ENCODE assay signal across 13 cellular contexts in genomic region chr7:101933685-101934084, GRCh38.
DNase-seq lines count a peak whose midpoint lies in the region; ATAC-seq and TF ChIP-seq lines count a peak whose summit lies in the region.
"Had no signal": no experiment of that assay in that cellular context is flagged by ENCODE, and none has a peak within 500 bp of the region (broad histone marks: within the 10 kb centered on the region; RNA-seq: fewer than 3 reads in every experiment).

No MANE protein-coding gene starts in this region.

- TF ChIP-seq CTCF in WTC11 (IDR thresholded peaks at IDR 0.05) = no peak
- TF ChIP-seq CTCF in sigmoid colon (IDR thresholded peaks at IDR 0.05) = no peak

- peaks cover 0 to 73% (median 51%) of the 10 kb centered on the region in 4 donors for H3K4me1 ChIP-seq in sigmoid colon

- no peaks in the 10 kb centered on the region for H3K9me3 ChIP-seq in sigmoid colon

- peaks cover 86% of the 10 kb centered on the region for H3K4me1 Mint-ChIP-seq in WTC11
- H3K4me1 Mint-ChIP-seq in activated CD4-positive, alpha-beta memory T cell treated with anti-CD3 and anti-CD28 coated beads, Interleukin-2, amount 10 ng/mL, durations not matched to agents 7 days and 5 days = no peaks in the 10 kb centered on the region

- intact Hi-C loops in sigmoid colon (cut with DNase I) = no loop called here

- H3K4me3 ChIP-seq in sigmoid colon = peak overlapping the region in 1 of 4 donors; percentile 31

- H3K27ac ChIP-seq in sigmoid colon = peak overlapping the region; percentile 82 to 93 (median 84)
- H3K27ac ChIP-seq: KMS-11 had no signal

- CTCF ChIA-PET in WTC11 (lab: Charles Lee) = no interaction called here
- CTCF ChIA-PET in activated CD4-positive, alpha-beta memory T cell treated with anti-CD3 and anti-CD28 coated beads, Interleukin-2, amount 10 ng/mL, durations not matched to agents 7 days and 5 days (lab: Charles Lee) = no interaction called here

- ATAC-seq in GM18511 (IDR thresholded peaks at IDR 0.05; ENCODE audit: unreplicated experiment) (peak; percentile 82), HG02678 (IDR thresholded peaks at IDR 0.05; ENCODE audit: unreplicated experiment) (peak; percentile 47), WTC11 (no peak), GM18870 (IDR thresholded peaks at IDR 0.05; ENCODE audit: unreplicated experiment) (no peak)
- ATAC-seq: activated CD8-positive, alpha-beta T cell treated with anti-CD3 and anti-CD28 coated beads for 36 hours; activated naive CD8-positive, alpha-beta T cell treated with anti-CD3 and anti-CD28 coated beads, Interleukin-2, amount 50 U/mL, for 24 hours had no signal

- TF ChIP-seq POLR2A in sigmoid colon (IDR thresholded peaks at IDR 0.05) = no peak

- H3K36me3 ChIP-seq in sigmoid colon = no peaks in the 10 kb centered on the region

- DNase-seq in WTC11 (ENCODE audit: low spot score) = no peak
- peak; percentile 2 for DNase-seq in sigmoid colon
- DNase-seq in NCI-H526 treated with DMSO at 0.1 percent for 48 hours (lab: John Stamatoyannopoulos, UW) = no peak
- no peak for DNase-seq in activated CD4-positive, alpha-beta memory T cell treated with anti-CD3 and anti-CD28 coated beads, Interleukin-2, amount 10 ng/mL, durations not matched to agents 7 days and 5 days
- DNase-seq in D341Med (ENCODE audit: low spot score) = no peak
- DNase-seq: activated CD8-positive, alpha-beta T cell treated with anti-CD3 and anti-CD28 coated beads for 36 hours; activated naive CD8-positive, alpha-beta T cell treated with anti-CD3 and anti-CD28 coated beads, Interleukin-2, amount 50 U/mL, for 24 hours; NCI-H446; stimulated activated CD4-positive, alpha-beta T cell treated with anti-CD3 and anti-CD28 coated beads, Interleukin-2, amount 100 ng/mL, for 48 hours had no signal

- H3K9me3 Mint-ChIP-seq in WTC11 = peaks cover 7% of the 10 kb centered on the region
- H3K9me3 Mint-ChIP-seq in activated CD4-positive, alpha-beta memory T cell treated with anti-CD3 and anti-CD28 coated beads, Interleukin-2, amount 10 ng/mL, durations not matched to agents 7 days and 5 days = peaks cover 4% of the 10 kb centered on the region
- H3K9me3 Mint-ChIP-seq: activated CD8-positive, alpha-beta T cell treated with anti-CD3 and anti-CD28 coated beads for 36 hours; activated naive CD8-positive, alpha-beta T cell treated with anti-CD3 and anti-CD28 coated beads, Interleukin-2, amount 50 U/mL, for 24 hours had no signal

- TF ChIP-seq EP300 in sigmoid colon (IDR thresholded peaks at IDR 0.05) = no peak

- H3K27me3 Mint-ChIP-seq in WTC11 (ENCODE audit: low read depth) = no peaks in the 10 kb centered on the region
- no peaks in the 10 kb centered on the region for H3K27me3 Mint-ChIP-seq in activated CD4-positive, alpha-beta memory T cell treated with anti-CD3 and anti-CD28 coated beads, Interleukin-2, amount 10 ng/mL, durations not matched to agents 7 days and 5 days
- H3K27me3 Mint-ChIP-seq: activated CD8-positive, alpha-beta T cell treated with anti-CD3 and anti-CD28 coated beads for 36 hours; activated naive CD8-positive, alpha-beta T cell treated with anti-CD3 and anti-CD28 coated beads, Interleukin-2, amount 50 U/mL, for 24 hours had no signal

- peaks cover 17% of the 10 kb centered on the region for H3K36me3 Mint-ChIP-seq in WTC11
- H3K36me3 Mint-ChIP-seq in activated CD4-positive, alpha-beta memory T cell treated with anti-CD3 and anti-CD28 coated beads, Interleukin-2, amount 10 ng/mL, durations not matched to agents 7 days and 5 days (ENCODE audit: low read depth) = peaks cover 4% of the 10 kb centered on the region

- no peaks in the 10 kb centered on the region for H3K27me3 ChIP-seq in sigmoid colon

- POLR2A ChIA-PET in WTC11 (lab: Charles Lee) = no interaction called here
- POLR2A ChIA-PET in activated CD4-positive, alpha-beta memory T cell treated with anti-CD3 and anti-CD28 coated beads, Interleukin-2, amount 10 ng/mL, durations not matched to agents 7 days and 5 days (lab: Charles Lee) = no interaction called here

- no peak overlapping the region for H3K4me3 Mint-ChIP-seq in WTC11
- H3K4me3 Mint-ChIP-seq in activated CD4-positive, alpha-beta memory T cell treated with anti-CD3 and anti-CD28 coated beads, Interleukin-2, amount 10 ng/mL, durations not matched to agents 7 days and 5 days = no peak overlapping the region
- H3K4me3 Mint-ChIP-seq: activated CD8-positive, alpha-beta T cell treated with anti-CD3 and anti-CD28 coated beads for 36 hours; activated naive CD8-positive, alpha-beta T cell treated with anti-CD3 and anti-CD28 coated beads, Interleukin-2, amount 50 U/mL, for 24 hours had no signal

- 58 to 92% methylated on average over 5 of the region's 5 CpGs for WGBS in sigmoid colon, 2 donors

- H3K27ac Mint-ChIP-seq in WTC11 = peak overlapping the region; percentile 99
- no peak overlapping the region for H3K27ac Mint-ChIP-seq in activated CD4-positive, alpha-beta memory T cell treated with anti-CD3 and anti-CD28 coated beads, Interleukin-2, amount 10 ng/mL, durations not matched to agents 7 days and 5 days
- H3K27ac Mint-ChIP-seq: activated CD8-positive, alpha-beta T cell treated with anti-CD3 and anti-CD28 coated beads for 36 hours; activated naive CD8-positive, alpha-beta T cell treated with anti-CD3 and anti-CD28 coated beads, Interleukin-2, amount 50 U/mL, for 24 hours had no signal

TF ChIP-seq in WTC11, 78 proteins besides CTCF, POLR2A, EP300 and RAD21:
- TF ChIP-seq, protein P1, sequence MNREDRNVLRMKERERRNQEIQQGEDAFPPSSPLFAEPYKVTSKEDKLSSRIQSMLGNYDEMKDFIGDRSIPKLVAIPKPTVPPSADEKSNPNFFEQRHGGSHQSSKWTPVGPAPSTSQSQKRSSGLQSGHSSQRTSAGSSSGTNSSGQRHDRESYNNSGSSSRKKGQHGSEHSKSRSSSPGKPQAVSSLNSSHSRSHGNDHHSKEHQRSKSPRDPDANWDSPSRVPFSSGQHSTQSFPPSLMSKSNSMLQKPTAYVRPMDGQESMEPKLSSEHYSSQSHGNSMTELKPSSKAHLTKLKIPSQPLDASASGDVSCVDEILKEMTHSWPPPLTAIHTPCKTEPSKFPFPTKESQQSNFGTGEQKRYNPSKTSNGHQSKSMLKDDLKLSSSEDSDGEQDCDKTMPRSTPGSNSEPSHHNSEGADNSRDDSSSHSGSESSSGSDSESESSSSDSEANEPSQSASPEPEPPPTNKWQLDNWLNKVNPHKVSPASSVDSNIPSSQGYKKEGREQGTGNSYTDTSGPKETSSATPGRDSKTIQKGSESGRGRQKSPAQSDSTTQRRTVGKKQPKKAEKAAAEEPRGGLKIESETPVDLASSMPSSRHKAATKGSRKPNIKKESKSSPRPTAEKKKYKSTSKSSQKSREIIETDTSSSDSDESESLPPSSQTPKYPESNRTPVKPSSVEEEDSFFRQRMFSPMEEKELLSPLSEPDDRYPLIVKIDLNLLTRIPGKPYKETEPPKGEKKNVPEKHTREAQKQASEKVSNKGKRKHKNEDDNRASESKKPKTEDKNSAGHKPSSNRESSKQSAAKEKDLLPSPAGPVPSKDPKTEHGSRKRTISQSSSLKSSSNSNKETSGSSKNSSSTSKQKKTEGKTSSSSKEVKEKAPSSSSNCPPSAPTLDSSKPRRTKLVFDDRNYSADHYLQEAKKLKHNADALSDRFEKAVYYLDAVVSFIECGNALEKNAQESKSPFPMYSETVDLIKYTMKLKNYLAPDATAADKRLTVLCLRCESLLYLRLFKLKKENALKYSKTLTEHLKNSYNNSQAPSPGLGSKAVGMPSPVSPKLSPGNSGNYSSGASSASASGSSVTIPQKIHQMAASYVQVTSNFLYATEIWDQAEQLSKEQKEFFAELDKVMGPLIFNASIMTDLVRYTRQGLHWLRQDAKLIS (CRISPR knock-in tag; IDR thresholded peaks at IDR 0.05; ENCODE audit: borderline replicate concordance) = no peak
- TF ChIP-seq, protein P2, sequence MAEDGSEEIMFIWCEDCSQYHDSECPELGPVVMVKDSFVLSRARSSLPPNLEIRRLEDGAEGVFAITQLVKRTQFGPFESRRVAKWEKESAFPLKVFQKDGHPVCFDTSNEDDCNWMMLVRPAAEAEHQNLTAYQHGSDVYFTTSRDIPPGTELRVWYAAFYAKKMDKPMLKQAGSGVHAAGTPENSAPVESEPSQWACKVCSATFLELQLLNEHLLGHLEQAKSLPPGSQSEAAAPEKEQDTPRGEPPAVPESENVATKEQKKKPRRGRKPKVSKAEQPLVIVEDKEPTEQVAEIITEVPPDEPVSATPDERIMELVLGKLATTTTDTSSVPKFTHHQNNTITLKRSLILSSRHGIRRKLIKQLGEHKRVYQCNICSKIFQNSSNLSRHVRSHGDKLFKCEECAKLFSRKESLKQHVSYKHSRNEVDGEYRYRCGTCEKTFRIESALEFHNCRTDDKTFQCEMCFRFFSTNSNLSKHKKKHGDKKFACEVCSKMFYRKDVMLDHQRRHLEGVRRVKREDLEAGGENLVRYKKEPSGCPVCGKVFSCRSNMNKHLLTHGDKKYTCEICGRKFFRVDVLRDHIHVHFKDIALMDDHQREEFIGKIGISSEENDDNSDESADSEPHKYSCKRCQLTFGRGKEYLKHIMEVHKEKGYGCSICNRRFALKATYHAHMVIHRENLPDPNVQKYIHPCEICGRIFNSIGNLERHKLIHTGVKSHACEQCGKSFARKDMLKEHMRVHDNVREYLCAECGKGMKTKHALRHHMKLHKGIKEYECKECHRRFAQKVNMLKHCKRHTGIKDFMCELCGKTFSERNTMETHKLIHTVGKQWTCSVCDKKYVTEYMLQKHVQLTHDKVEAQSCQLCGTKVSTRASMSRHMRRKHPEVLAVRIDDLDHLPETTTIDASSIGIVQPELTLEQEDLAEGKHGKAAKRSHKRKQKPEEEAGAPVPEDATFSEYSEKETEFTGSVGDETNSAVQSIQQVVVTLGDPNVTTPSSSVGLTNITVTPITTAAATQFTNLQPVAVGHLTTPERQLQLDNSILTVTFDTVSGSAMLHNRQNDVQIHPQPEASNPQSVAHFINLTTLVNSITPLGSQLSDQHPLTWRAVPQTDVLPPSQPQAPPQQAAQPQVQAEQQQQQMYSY (CRISPR knock-in tag; IDR thresholded peaks at IDR 0.05) = no peak
- TF ChIP-seq SMAD3 (CRISPR knock-in tag; IDR thresholded peaks at IDR 0.05; ENCODE audit: borderline replicate concordance) = no peak
- TF ChIP-seq, protein P3, sequence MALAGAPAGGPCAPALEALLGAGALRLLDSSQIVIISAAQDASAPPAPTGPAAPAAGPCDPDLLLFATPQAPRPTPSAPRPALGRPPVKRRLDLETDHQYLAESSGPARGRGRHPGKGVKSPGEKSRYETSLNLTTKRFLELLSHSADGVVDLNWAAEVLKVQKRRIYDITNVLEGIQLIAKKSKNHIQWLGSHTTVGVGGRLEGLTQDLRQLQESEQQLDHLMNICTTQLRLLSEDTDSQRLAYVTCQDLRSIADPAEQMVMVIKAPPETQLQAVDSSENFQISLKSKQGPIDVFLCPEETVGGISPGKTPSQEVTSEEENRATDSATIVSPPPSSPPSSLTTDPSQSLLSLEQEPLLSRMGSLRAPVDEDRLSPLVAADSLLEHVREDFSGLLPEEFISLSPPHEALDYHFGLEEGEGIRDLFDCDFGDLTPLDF (CRISPR knock-in tag; IDR thresholded peaks at IDR 0.05) = no peak

Comparison
In these comparisons a context has a peak if more than half of its experiments do, and no peak if none do; other contexts are left out.
1. ATAC-seq: peak in GM18511 (single experiment) and HG02678 (single experiment); none in WTC11 (single experiment) and GM18870 (single experiment).